Comparison of ENCODE assay signal across 19 cellular contexts in genomic region chr1:6011161-6011945, GRCh38. TPM values are rescaled to one million over a fixed set of nuclear protein-coding genes. Genes with fewer than 3 reads are reported as not detected.
DNase-seq lines count a peak whose midpoint lies in the region; ATAC-seq and TF ChIP-seq lines count a peak whose summit lies in the region.
"Had no signal": no experiment of that assay in that cellular context is flagged by ENCODE, and none has a peak within 500 bp of the region (broad histone marks: within the 10 kb centered on the region; RNA-seq: fewer than 3 reads in every experiment).

No MANE protein-coding gene starts in this region.

- peaks cover 20% of the 10 kb centered on the region for H3K4me1 Mint-ChIP-seq in activated T-cell treated with anti-CD3 and anti-CD28 coated beads, Interleukin-2, amount 50 U/mL, for 72 hours (ENCODE audit: low read depth)
- peaks cover 32% of the 10 kb centered on the region in 2 donors for H3K4me1 Mint-ChIP-seq in effector memory CD8-positive, alpha-beta T cell (ENCODE audit: low read depth in 2 of 2)

- no peak overlapping the region for H3K4me3 ChIP-seq in spleen
- H3K4me3 ChIP-seq: body of pancreas, thyroid gland had no signal

- H3K27me3 ChIP-seq in spleen (replicated peaks in 1 of 7), result no peaks in the 10 kb centered on the region
- H3K27me3 ChIP-seq: body of pancreas, thyroid gland had no signal

- WGBS in spleen, 5 donors, result 90 to 96% (median 95%) methylated on average over 19 of the region's 19 CpGs

- peaks cover 0 to 50% (median 11%) of the 10 kb centered on the region in 6 donors for H3K4me1 ChIP-seq in spleen
- H3K4me1 ChIP-seq: body of pancreas, thyroid gland had no signal

- H3K27ac ChIP-seq in spleen, result no peak overlapping the region
- H3K27ac ChIP-seq: body of pancreas, KMS-11, thyroid gland had no signal

- no peak for TF ChIP-seq CTCF in spleen (IDR thresholded peaks at IDR 0.05 in 8 of 11, conservative IDR thresholded peaks at IDR 0.05 in 3 of 11)

- H3K9me3 ChIP-seq in spleen, result no peaks in the 10 kb centered on the region
- H3K9me3 ChIP-seq: body of pancreas, thyroid gland had no signal

- DNase-seq in activated T-cell treated with anti-CD3 and anti-CD28 coated beads, Interleukin-2, amount 50 U/mL, for 72 hours, result no peak
- DNase-seq in activated T-cell treated with anti-CD3 and anti-CD28 coated beads for 4 hours (no peak), NCI-H2171 (lab: John Stamatoyannopoulos, UW) (peak; percentile 23), spleen (peak; percentile 68), NCI-H2081 treated with DMSO at 0.1 percent for 48 hours (lab: John Stamatoyannopoulos, UW) (no peak)
- DNase-seq in effector memory CD8-positive, alpha-beta T cell, result no peak
- DNase-seq in stimulated activated naive CD4-positive, alpha-beta T cell treated with Interleukin-2 at 50 U/mL for 16 hours (lab: John Stamatoyannopoulos, UW), result no peak
- DNase-seq: activated CD4-positive, alpha-beta T cell treated with anti-CD3 and anti-CD28 coated beads for 4 hours; activated naive CD8-positive, alpha-beta T cell treated with anti-CD3 and anti-CD28 coated beads for 36 hours; body of pancreas; CD4-positive, CD25-positive, alpha-beta regulatory T cell; cortex of kidney; hypothalamus; kidney glomerular epithelial cell; NCI-H187 treated with DMSO at 0.1 percent for 48 hours; thyroid gland had no signal

- TF ChIP-seq POLR2A in spleen (IDR thresholded peaks at IDR 0.05), result no peak

- peaks cover 0 to 51% (median 0%) of the 10 kb centered on the region in 6 donors for H3K36me3 ChIP-seq in spleen
- H3K36me3 ChIP-seq: thyroid gland had no signal

- no peaks in the 10 kb centered on the region for H3K9me3 Mint-ChIP-seq in activated T-cell treated with anti-CD3 and anti-CD28 coated beads, Interleukin-2, amount 50 U/mL, for 72 hours
- peaks cover 0 to 3% of the 10 kb centered on the region in 2 donors for H3K9me3 Mint-ChIP-seq in effector memory CD8-positive, alpha-beta T cell
- H3K9me3 Mint-ChIP-seq: activated naive CD8-positive, alpha-beta T cell treated with anti-CD3 and anti-CD28 coated beads for 36 hours; CD4-positive, CD25-positive, alpha-beta regulatory T cell; neural crest cell had no signal

- no peak overlapping the region for H3K4me3 Mint-ChIP-seq in activated T-cell treated with anti-CD3 and anti-CD28 coated beads, Interleukin-2, amount 50 U/mL, for 72 hours
- H3K4me3 Mint-ChIP-seq in effector memory CD8-positive, alpha-beta T cell, result peak overlapping the region; percentile 52 to 54
- H3K4me3 Mint-ChIP-seq: activated naive CD8-positive, alpha-beta T cell treated with anti-CD3 and anti-CD28 coated beads for 36 hours; CD4-positive, CD25-positive, alpha-beta regulatory T cell; neural crest cell had no signal

- no peaks in the 10 kb centered on the region for H3K36me3 Mint-ChIP-seq in activated T-cell treated with anti-CD3 and anti-CD28 coated beads, Interleukin-2, amount 50 U/mL, for 72 hours (ENCODE audit: insufficient read depth in 2 of 2)
- H3K36me3 Mint-ChIP-seq in effector memory CD8-positive, alpha-beta T cell (ENCODE audit: insufficient read depth), result peaks cover 44% of the 10 kb centered on the region
- H3K36me3 Mint-ChIP-seq: activated naive CD8-positive, alpha-beta T cell treated with anti-CD3 and anti-CD28 coated beads for 36 hours; CD4-positive, CD25-positive, alpha-beta regulatory T cell had no signal

- H3K27me3 Mint-ChIP-seq in activated T-cell treated with anti-CD3 and anti-CD28 coated beads, Interleukin-2, amount 50 U/mL, for 72 hours (ENCODE audit: low read depth), result no peaks in the 10 kb centered on the region
- no peaks in the 10 kb centered on the region for H3K27me3 Mint-ChIP-seq in effector memory CD8-positive, alpha-beta T cell
- H3K27me3 Mint-ChIP-seq: activated naive CD8-positive, alpha-beta T cell treated with anti-CD3 and anti-CD28 coated beads for 36 hours; CD4-positive, CD25-positive, alpha-beta regulatory T cell had no signal

- ATAC-seq in activated T-cell treated with anti-CD3 and anti-CD28 coated beads, Interleukin-2, amount 50 U/mL, for 72 hours (replicated peaks in 1 of 2), result no peak
- no peak for ATAC-seq in effector memory CD8-positive, alpha-beta T cell (replicated peaks)
- ATAC-seq in GM21528 (IDR thresholded peaks at IDR 0.05; ENCODE audit: low FRiP score, unreplicated experiment), result no peak
- ATAC-seq: body of pancreas had no signal

- H3K27ac Mint-ChIP-seq in activated T-cell treated with anti-CD3 and anti-CD28 coated beads, Interleukin-2, amount 50 U/mL, for 72 hours, result peak overlapping the region; percentile 35
- peak overlapping the region; percentile 89 to 91 for H3K27ac Mint-ChIP-seq in effector memory CD8-positive, alpha-beta T cell
- H3K27ac Mint-ChIP-seq: activated naive CD8-positive, alpha-beta T cell treated with anti-CD3 and anti-CD28 coated beads for 36 hours had no signal

- intact Hi-C loops in spleen (cut with DNase I; ENCODE audit: low total_unique reads), result no loop called here

RNA-seq across cellular contexts. Expression of gene NPHP4, which starts 19.1 kb away (rescaled TPM):
- 10 to 100 TPM; 12.3 to 14.5 TPM for total RNA-seq in activated T-cell treated with anti-CD3 and anti-CD28 coated beads, Interleukin-2, amount 50 U/mL, for 72 hours
- 10 to 100 TPM in 5 of 7 donors, 1 to 10 TPM in 2; 8.4 to 17.5 (median 10.9) TPM for total RNA-seq in spleen
- 1 to 10 TPM; 1.2 to 3.4 (median 2.6) TPM for polyA plus RNA-seq in spleen

RNA-seq across cellular contexts. Expression of gene KCNAB2, which starts 34.3 kb away (rescaled TPM):
- 100 to 1,000 TPM; 210 to 232 TPM for total RNA-seq in activated T-cell treated with anti-CD3 and anti-CD28 coated beads, Interleukin-2, amount 50 U/mL, for 72 hours
- 100 to 1,000 TPM in 4 of 7 donors, 10 to 100 TPM in 3; 80.3 to 135 (median 109) TPM for total RNA-seq in spleen
- 10 to 100 TPM; 23.2 to 51.5 (median 23.9) TPM for polyA plus RNA-seq in spleen

Comparison
In these comparisons a context has a peak if more than half of its experiments do, and no peak if none do; other contexts are left out.
1. DNase-seq: peak in NCI-H2171 (single experiment) and spleen (single experiment); none in activated T-cell treated with anti-CD3 and anti-CD28 coated beads, Interleukin-2, amount 50 U/mL, for 72 hours (0 of 2), activated T-cell treated with anti-CD3 and anti-CD28 coated beads for 4 hours (single experiment), effector memory CD8-positive, alpha-beta T cell (0 of 3), NCI-H2081 treated with DMSO at 0.1 percent for 48 hours (single experiment) and stimulated activated naive CD4-positive, alpha-beta T cell treated with Interleukin-2 at 50 U/mL for 16 hours (single experiment).
2. H3K4me3 Mint-ChIP-seq: peak in effector memory CD8-positive, alpha-beta T cell (2 of 2); none in activated T-cell treated with anti-CD3 and anti-CD28 coated beads, Interleukin-2, amount 50 U/mL, for 72 hours (0 of 2).